21 cellular contexts compared by ENCODE assay signal in the genomic region with DNA sequence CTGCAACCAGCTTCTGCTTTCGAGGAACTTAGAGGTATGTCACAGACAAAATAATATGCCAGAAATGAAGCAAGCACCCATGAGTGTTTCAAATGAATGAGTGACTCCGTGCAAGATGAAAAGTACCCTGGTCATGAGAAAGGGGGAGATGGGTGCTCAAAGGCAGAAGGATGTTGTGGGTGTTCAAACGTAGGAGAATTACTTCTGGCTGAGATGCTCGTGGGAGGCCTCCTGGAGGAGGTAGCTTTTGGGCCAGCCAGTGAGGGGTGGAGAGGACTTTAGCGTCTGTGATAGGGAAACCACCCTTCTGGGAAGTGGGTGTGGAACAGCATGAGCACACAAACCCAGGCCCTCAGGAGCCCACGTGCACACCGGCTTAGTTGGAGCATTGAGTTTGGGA.
DNase-seq lines count a peak whose midpoint lies in the region; ATAC-seq and TF ChIP-seq lines count a peak whose summit lies in the region.
"Had no signal": no experiment of that assay in that cellular context is flagged by ENCODE, and none has a peak within 500 bp of the region (broad histone marks: within the 10 kb centered on the region; RNA-seq: fewer than 3 reads in every experiment).

No MANE protein-coding gene starts in this region.

- no peaks in the 10 kb centered on the region for H3K9me3 ChIP-seq in T-helper 17 cell (ENCODE audit: control insufficient read depth, low read length, poor library complexity, severe bottlenecking)
- H3K9me3 ChIP-seq: MG63 had no signal

- H3K36me3 Mint-ChIP-seq in activated CD4-positive, alpha-beta memory T cell treated with anti-CD3 and anti-CD28 coated beads for 36 hours: no peaks in the 10 kb centered on the region
- H3K36me3 Mint-ChIP-seq in activated CD4-positive, alpha-beta memory T cell treated with anti-CD3 and anti-CD28 coated beads, Interleukin-2, amount 10 ng/mL, durations not matched to agents 7 days and 5 days (ENCODE audit: low read depth): no peaks in the 10 kb centered on the region
- H3K36me3 Mint-ChIP-seq in T-helper 17 cell (ENCODE audit: low read depth): no peaks in the 10 kb centered on the region
- peaks cover 4% of the 10 kb centered on the region for H3K36me3 Mint-ChIP-seq in activated naive CD8-positive, alpha-beta T cell treated with anti-CD3 and anti-CD28 coated beads, Interleukin-2, amount 10 ng/mL, durations not matched to agents 7 days and 5 days
- H3K36me3 Mint-ChIP-seq: CD4-positive, alpha-beta memory T cell had no signal

- no peaks in the 10 kb centered on the region for H3K9me3 Mint-ChIP-seq in activated CD4-positive, alpha-beta memory T cell treated with anti-CD3 and anti-CD28 coated beads for 36 hours
- H3K9me3 Mint-ChIP-seq in activated CD4-positive, alpha-beta memory T cell treated with anti-CD3 and anti-CD28 coated beads, Interleukin-2, amount 10 ng/mL, durations not matched to agents 7 days and 5 days: peaks cover 6% of the 10 kb centered on the region
- peaks cover 3% of the 10 kb centered on the region for H3K9me3 Mint-ChIP-seq in activated naive CD8-positive, alpha-beta T cell treated with anti-CD3 and anti-CD28 coated beads, Interleukin-2, amount 10 ng/mL, durations not matched to agents 7 days and 5 days
- H3K9me3 Mint-ChIP-seq: IgD-negative memory B cell had no signal

- intact Hi-C loops in activated CD4-positive, alpha-beta memory T cell treated with anti-CD3 and anti-CD28 coated beads for 36 hours (cut with micrococcal nuclease): loop anchor here (1.0 to 10.0 kb wide), 2 partner anchors 76 to 198 kb away; no protein-coding TSS in a partner anchor

- CTCF ChIA-PET in activated CD4-positive, alpha-beta memory T cell treated with anti-CD3 and anti-CD28 coated beads for 36 hours (lab: Charles Lee): interaction anchor here (1.5 to 2.1 kb wide), 2 partner anchors 30 to 81 kb away, joined by 4 to 13 read pairs; no protein-coding TSS in a partner anchor
- CTCF ChIA-PET in activated CD4-positive, alpha-beta memory T cell treated with anti-CD3 and anti-CD28 coated beads, Interleukin-2, amount 10 ng/mL, durations not matched to agents 7 days and 5 days (lab: Charles Lee): interaction anchor here (2.3 kb wide), 1 partner anchor 30 kb away, joined by 5 read pairs; no protein-coding TSS in a partner anchor

- H3K4me3 Mint-ChIP-seq in activated CD4-positive, alpha-beta memory T cell treated with anti-CD3 and anti-CD28 coated beads for 36 hours: no peak overlapping the region
- H3K4me3 Mint-ChIP-seq in activated CD4-positive, alpha-beta memory T cell treated with anti-CD3 and anti-CD28 coated beads, Interleukin-2, amount 10 ng/mL, durations not matched to agents 7 days and 5 days: no peak overlapping the region
- no peak overlapping the region for H3K4me3 Mint-ChIP-seq in T-helper 17 cell
- H3K4me3 Mint-ChIP-seq in activated naive CD8-positive, alpha-beta T cell treated with anti-CD3 and anti-CD28 coated beads, Interleukin-2, amount 10 ng/mL, durations not matched to agents 7 days and 5 days: no peak overlapping the region
- H3K4me3 Mint-ChIP-seq: CD4-positive, alpha-beta memory T cell had no signal

- H3K27ac Mint-ChIP-seq in activated CD4-positive, alpha-beta memory T cell treated with anti-CD3 and anti-CD28 coated beads for 36 hours: peak overlapping the region; percentile 74
- H3K27ac Mint-ChIP-seq in activated CD4-positive, alpha-beta memory T cell treated with anti-CD3 and anti-CD28 coated beads, Interleukin-2, amount 10 ng/mL, durations not matched to agents 7 days and 5 days: no peak overlapping the region
- H3K27ac Mint-ChIP-seq in T-helper 17 cell: peak overlapping the region; percentile 37
- peak overlapping the region; percentile 12 for H3K27ac Mint-ChIP-seq in activated naive CD8-positive, alpha-beta T cell treated with anti-CD3 and anti-CD28 coated beads, Interleukin-2, amount 10 ng/mL, durations not matched to agents 7 days and 5 days
- H3K27ac Mint-ChIP-seq: IgD-negative memory B cell had no signal

- POLR2A ChIA-PET in activated CD4-positive, alpha-beta memory T cell treated with anti-CD3 and anti-CD28 coated beads for 36 hours (lab: Charles Lee): no interaction called here
- POLR2A ChIA-PET in activated CD4-positive, alpha-beta memory T cell treated with anti-CD3 and anti-CD28 coated beads, Interleukin-2, amount 10 ng/mL, durations not matched to agents 7 days and 5 days (lab: Charles Lee): interaction anchor here (0.6 kb wide), 1 partner anchor 54 kb away, joined by 3 read pairs; no protein-coding TSS in a partner anchor
- POLR2A ChIA-PET in activated naive CD8-positive, alpha-beta T cell treated with anti-CD3 and anti-CD28 coated beads, Interleukin-2, amount 10 ng/mL, durations not matched to agents 7 days and 5 days (lab: Charles Lee): no interaction called here

- H3K4me1 Mint-ChIP-seq in activated CD4-positive, alpha-beta memory T cell treated with anti-CD3 and anti-CD28 coated beads for 36 hours (ENCODE audit: low read depth): peaks cover 30% of the 10 kb centered on the region
- peaks cover 23% of the 10 kb centered on the region for H3K4me1 Mint-ChIP-seq in activated CD4-positive, alpha-beta memory T cell treated with anti-CD3 and anti-CD28 coated beads, Interleukin-2, amount 10 ng/mL, durations not matched to agents 7 days and 5 days
- peaks cover 19% of the 10 kb centered on the region for H3K4me1 Mint-ChIP-seq in T-helper 17 cell
- peaks cover 28% of the 10 kb centered on the region for H3K4me1 Mint-ChIP-seq in activated naive CD8-positive, alpha-beta T cell treated with anti-CD3 and anti-CD28 coated beads, Interleukin-2, amount 10 ng/mL, durations not matched to agents 7 days and 5 days

- ATAC-seq in T-helper 17 cell: no peak
- ATAC-seq in activated naive CD8-positive, alpha-beta T cell treated with anti-CD3 and anti-CD28 coated beads, Interleukin-2, amount 10 ng/mL, durations not matched to agents 7 days and 5 days (ENCODE audit: low read depth): no peak
- no peak for ATAC-seq in HG02981 (IDR thresholded peaks at IDR 0.05; ENCODE audit: unreplicated experiment)
- no peak for ATAC-seq in HG03354 (IDR thresholded peaks at IDR 0.05; ENCODE audit: poor library complexity, severe bottlenecking, unreplicated experiment)
- ATAC-seq: foreskin keratinocyte, HCT116 had no signal

- H3K4me3 ChIP-seq in foreskin fibroblast (ENCODE audit: low read depth in 1 of 2, low read length in 2 of 2): no peak overlapping the region
- H3K4me3 ChIP-seq: dorsolateral prefrontal cortex, MG63, thoracic aorta had no signal

- no peak for TF ChIP-seq CTCF in foreskin fibroblast (IDR thresholded peaks at IDR 0.05; ENCODE audit: low read depth, low read length)

- no peaks in the 10 kb centered on the region for H3K27me3 Mint-ChIP-seq in activated CD4-positive, alpha-beta memory T cell treated with anti-CD3 and anti-CD28 coated beads for 36 hours
- peaks cover 13% of the 10 kb centered on the region for H3K27me3 Mint-ChIP-seq in activated CD4-positive, alpha-beta memory T cell treated with anti-CD3 and anti-CD28 coated beads, Interleukin-2, amount 10 ng/mL, durations not matched to agents 7 days and 5 days
- H3K27me3 Mint-ChIP-seq in T-helper 17 cell: peaks cover 6% of the 10 kb centered on the region
- peaks cover 9% of the 10 kb centered on the region for H3K27me3 Mint-ChIP-seq in activated naive CD8-positive, alpha-beta T cell treated with anti-CD3 and anti-CD28 coated beads, Interleukin-2, amount 10 ng/mL, durations not matched to agents 7 days and 5 days

- DNase-seq in activated CD4-positive, alpha-beta memory T cell treated with anti-CD3 and anti-CD28 coated beads for 36 hours: peak; percentile 62
- no peak for DNase-seq in activated CD4-positive, alpha-beta memory T cell treated with anti-CD3 and anti-CD28 coated beads, Interleukin-2, amount 10 ng/mL, durations not matched to agents 7 days and 5 days
- DNase-seq in T-helper 17 cell (no peak), foreskin fibroblast (no peak)
- DNase-seq in activated naive CD8-positive, alpha-beta T cell treated with anti-CD3 and anti-CD28 coated beads, Interleukin-2, amount 10 ng/mL, durations not matched to agents 7 days and 5 days: no peak
- DNase-seq in stimulated activated CD8-positive, alpha-beta memory T cell treated with anti-CD3 and anti-CD28 coated beads, Interleukin-4, amount 100 ng/mL, for 48 hours: peak; percentile 42
- DNase-seq: ACHN; amygdala; CD4-positive, alpha-beta memory T cell; DMS53; dorsolateral prefrontal cortex; foreskin keratinocyte; MG63; NCI-H187; NCI-H2227 treated with DMSO at 0.1 percent for 48 hours; NCI-H82 had no signal

Comparison
In these comparisons a context has a peak if more than half of its experiments do, and no peak if none do; other contexts are left out.
1. DNase-seq: peak in activated CD4-positive, alpha-beta memory T cell treated with anti-CD3 and anti-CD28 coated beads for 36 hours (single experiment) and stimulated activated CD8-positive, alpha-beta memory T cell treated with anti-CD3 and anti-CD28 coated beads, Interleukin-4, amount 100 ng/mL, for 48 hours (single experiment); none in activated CD4-positive, alpha-beta memory T cell treated with anti-CD3 and anti-CD28 coated beads, Interleukin-2, amount 10 ng/mL, durations not matched to agents 7 days and 5 days (single experiment), T-helper 17 cell (0 of 3), activated naive CD8-positive, alpha-beta T cell treated with anti-CD3 and anti-CD28 coated beads, Interleukin-2, amount 10 ng/mL, durations not matched to agents 7 days and 5 days (single experiment) and foreskin fibroblast (0 of 2).